ENCODE assay signal across 8 cellular contexts in the genomic region with DNA sequence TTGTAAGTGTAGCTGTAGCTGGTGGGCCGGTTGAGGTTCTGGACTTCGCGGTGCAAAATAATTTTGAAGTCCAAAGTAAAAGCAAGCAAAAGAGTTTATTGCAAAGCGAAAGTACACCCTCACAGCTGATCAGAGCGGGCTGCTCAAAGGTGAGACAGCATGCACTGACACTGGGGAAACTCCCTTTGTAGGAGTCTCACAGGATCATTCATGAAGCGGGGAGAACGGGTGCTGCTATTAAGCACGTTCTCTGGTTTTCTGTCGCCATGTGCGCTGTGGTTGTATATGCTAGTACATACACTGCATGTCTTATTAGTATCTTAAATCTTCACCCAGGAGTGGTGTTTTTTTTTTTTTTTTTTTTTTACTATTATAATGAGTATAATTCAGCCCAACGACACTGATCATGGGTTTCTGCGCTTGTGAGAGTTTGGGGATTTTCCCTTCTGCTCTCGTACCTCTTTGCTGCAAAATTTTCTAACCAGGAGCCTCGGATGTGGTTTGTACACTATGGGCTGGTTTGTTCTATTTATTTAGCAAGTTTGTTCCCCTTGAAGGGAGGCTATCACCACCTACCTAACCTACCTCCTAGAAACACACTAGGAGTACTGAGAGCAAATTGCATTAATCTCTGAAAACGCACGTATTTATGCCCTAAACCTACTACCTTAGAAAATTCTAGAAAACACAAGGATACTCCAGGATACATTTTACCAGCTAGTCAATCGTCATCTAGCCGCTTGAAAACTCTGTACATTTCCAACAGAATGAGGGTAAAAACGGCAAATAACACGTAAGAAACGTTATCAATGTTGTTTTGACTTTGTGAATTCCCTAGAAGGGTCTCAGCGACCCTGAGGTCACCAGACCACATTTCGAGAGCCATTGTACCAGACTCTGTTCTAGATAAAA. TPM values are rescaled to one million over a fixed set of nuclear protein-coding genes. Genes with fewer than 3 reads are reported as not detected.
A peak's percentile ranks its signal among the peaks of the same experiment; 100 is the strongest.
DNase-seq lines count a peak whose midpoint lies in the region; ATAC-seq and TF ChIP-seq lines count a peak whose summit lies in the region.

No MANE protein-coding gene starts in this region.

- no peaks in the 10 kb centered on the region for H3K9me3 ChIP-seq in ascending aorta

- DNase-seq in NCI-H82 (lab: John Stamatoyannopoulos, UW): peak; percentile 19
- no peak for DNase-seq in NCI-H82 treated with DMSO at 0.1 percent for 48 hours (lab: John Stamatoyannopoulos, UW; ENCODE audit: unreplicated experiment)
- DNase-seq in SW480 (ENCODE audit: low spot score): peak; percentile 61
- no peak for DNase-seq in ascending aorta (ENCODE audit: low spot score in 2 of 2)
- DNase-seq in stimulated activated CD4-positive, alpha-beta T cell treated with anti-CD3 and anti-CD28 coated beads, TNF-alpha, amount 100 ng/mL, for 1 hour (ENCODE audit: low read depth in 3 of 3, low spot score in 1 of 3): peak; percentile 43 to 54 (median 53)
- no peak for DNase-seq in EL

- TF ChIP-seq CTCF in ascending aorta (IDR thresholded peaks at IDR 0.05): no peak

- H3K4me3 ChIP-seq in ascending aorta: peak overlapping the region; percentile 84 to 88

- no peaks in the 10 kb centered on the region for H3K27me3 ChIP-seq in ascending aorta
- no peaks in the 10 kb centered on the region for H3K27me3 ChIP-seq in layer of hippocampus (ENCODE audit: control insufficient read depth, insufficient read depth, low read length)

- peak; percentile 50 for ATAC-seq in HG03097 (IDR thresholded peaks at IDR 0.05; ENCODE audit: low FRiP score, unreplicated experiment)

- peaks cover 0 to 7% of the 10 kb centered on the region in 2 donors for H3K36me3 ChIP-seq in ascending aorta

- H3K4me1 ChIP-seq in ascending aorta: peaks cover 0 to 24% of the 10 kb centered on the region in 2 donors

- intact Hi-C loops in ascending aorta (cut with DNase I): loop anchor here (10.0 kb wide), 1 partner anchor 552 kb away; a partner anchor contains a TSS

- H3K27ac ChIP-seq in ascending aorta (peak overlapping the region; percentile 93 to 96), layer of hippocampus (ENCODE audit: low read depth, low read length) (peak overlapping the region; percentile 89)

RNA-seq across cellular contexts. Expression of a gene that starts 1.3 kb away (rescaled TPM):
- total RNA-seq in ascending aorta: 5.2 TPM

Comparison
In these comparisons a context has a peak if more than half of its experiments do, and no peak if none do; other contexts are left out.
1. DNase-seq: peak in NCI-H82 (single experiment), SW480 (single experiment) and stimulated activated CD4-positive, alpha-beta T cell treated with anti-CD3 and anti-CD28 coated beads, TNF-alpha, amount 100 ng/mL, for 1 hour (3 of 3); none in NCI-H82 treated with DMSO at 0.1 percent for 48 hours (single experiment), ascending aorta (0 of 2) and EL (single experiment).